ENCODE assay signal across 7 cellular contexts in the genomic region with DNA sequence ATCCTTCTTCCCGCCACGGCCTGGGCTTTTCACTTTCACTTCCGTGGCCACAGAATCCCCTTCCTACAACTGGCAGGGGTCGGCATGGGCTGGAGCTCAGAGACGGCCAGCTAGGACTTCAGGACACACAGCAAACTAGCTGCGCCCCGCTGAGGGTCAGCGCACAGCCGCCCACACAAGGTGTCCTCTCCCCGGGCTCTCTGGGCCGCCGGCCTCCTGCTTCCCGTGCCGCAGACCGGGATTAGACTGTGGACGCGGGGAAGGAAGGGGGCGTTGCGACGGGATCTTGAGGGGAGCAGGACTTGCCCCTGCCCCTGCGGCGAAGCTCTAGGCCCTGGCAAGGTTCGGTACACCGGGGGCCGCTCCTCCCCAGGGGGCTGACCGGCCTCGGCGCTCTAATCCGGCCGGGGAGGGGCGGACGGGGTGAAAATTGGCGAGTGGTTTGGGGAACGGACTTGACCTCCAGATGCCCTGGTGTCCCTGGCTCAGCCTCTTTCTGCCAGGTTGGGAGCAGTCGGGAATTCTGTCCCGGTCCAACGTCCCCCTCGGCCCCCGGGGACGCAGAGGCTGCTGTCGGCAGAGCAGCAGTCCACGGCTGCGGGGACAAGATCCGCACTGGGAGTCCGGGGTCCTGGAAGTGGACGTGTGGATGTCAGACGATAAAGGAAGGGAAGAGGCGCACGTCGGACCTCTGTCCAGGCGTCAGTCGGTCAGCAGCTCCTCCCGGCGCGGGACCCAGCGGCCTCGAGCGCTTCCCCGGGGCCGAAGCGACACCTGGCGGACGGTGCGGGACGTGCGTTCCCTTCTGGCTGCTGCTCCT. TPM values are rescaled to one million over a fixed set of nuclear protein-coding genes. Genes with fewer than 3 reads are reported as not detected.
A peak's percentile ranks its signal among the peaks of the same experiment; 100 is the strongest.
DNase-seq lines count a peak whose midpoint lies in the region; FAIRE-seq and TF ChIP-seq lines count a peak whose summit lies in the region.

No MANE protein-coding gene starts in this region.

- H3K4me3 ChIP-seq in HL-60 (replicated peaks; ENCODE audit: insufficient read depth, low read length) (peak overlapping the region; percentile 21), fibroblast of the aortic adventitia (ENCODE audit: low read depth, low read length) (no peak overlapping the region)

- H3K27me3 ChIP-seq in HL-60 (ENCODE audit: insufficient read depth, poor library complexity, severe bottlenecking) = peaks cover 67% of the 10 kb centered on the region

- no peak overlapping the region for H3K27ac ChIP-seq in HL-60 (replicated peaks)

- no peaks in the 10 kb centered on the region for H3K9me3 Mint-ChIP-seq in nephron progenitor cell

- H3K27me3 Mint-ChIP-seq in nephron progenitor cell (ENCODE audit: low read depth, poor library complexity) = peaks cover 54% of the 10 kb centered on the region

- DNase-seq in HL-60 (ENCODE audit: low read depth in 1 of 2, low spot score in 1 of 2) = peak; percentile 57 to 67
- DNase-seq in RCC 7860 (ENCODE audit: low spot score) = peak; percentile 27
- peak; percentile 67 for DNase-seq in activated T-helper 9 cell treated with anti-CD3 and anti-CD28 coated beads, Interleukin-2, amount 50 U/mL, for 16 hours (ENCODE audit: low read depth)
- DNase-seq in fibroblast of the aortic adventitia (ENCODE audit: low read depth) = peak; percentile 68
- peak; percentile 96 for DNase-seq in nephron progenitor cell
- DNase-seq in stimulated activated naive CD4-positive, alpha-beta T cell (lab: John Stamatoyannopoulos, UW) = peak; percentile 28 to 77 (median 63)

- H3K36me3 Mint-ChIP-seq in nephron progenitor cell (ENCODE audit: low read depth) = no peaks in the 10 kb centered on the region

- no peak for FAIRE-seq in RCC 7860 (lab: Jason Lieb, UNC)

- TF ChIP-seq CTCF in GM12872 (IDR thresholded peaks at IDR 0.05; ENCODE audit: insufficient read depth, low read depth, low read length) = peak; percentile 92
- peak; percentile 66 for TF ChIP-seq CTCF in HL-60 (IDR thresholded peaks at IDR 0.05; ENCODE audit: insufficient read depth, low read length)
- TF ChIP-seq CTCF in fibroblast of the aortic adventitia (IDR thresholded peaks at IDR 0.05; ENCODE audit: insufficient read depth, low read length) = peak; percentile 85
- peak; percentile 96 for TF ChIP-seq CTCF in nephron progenitor cell (IDR thresholded peaks at IDR 0.05)

- peak overlapping the region; percentile 97 for H3K4me3 Mint-ChIP-seq in nephron progenitor cell

- peaks cover 72% of the 10 kb centered on the region for H3K4me1 Mint-ChIP-seq in nephron progenitor cell

- no peak overlapping the region for H3K27ac Mint-ChIP-seq in nephron progenitor cell

RNA-seq across cellular contexts. Expression of a gene that starts 1.8 kb away (rescaled TPM):
- total RNA-seq in fibroblast of the aortic adventitia (ENCODE audit: low replicate concordance) = 1.3 TPM in 1 of 2 replicates, not detected in the other

RNA-seq across cellular contexts. Expression of a gene that starts 20.6 kb away (rescaled TPM):
- total RNA-seq in fibroblast of the aortic adventitia (ENCODE audit: low replicate concordance) = 9.2 and 9.6 TPM in 2 replicates

RNA-seq across cellular contexts. Expression of a gene that starts 29.0 kb away (rescaled TPM):
- total RNA-seq in fibroblast of the aortic adventitia (ENCODE audit: low replicate concordance) = 36.9 and 88.1 TPM in 2 replicates

RNA-seq across cellular contexts. Expression of a gene that starts 37.6 kb away (rescaled TPM):
- 0.09 and 0.74 TPM in 2 replicates for total RNA-seq in fibroblast of the aortic adventitia (ENCODE audit: low replicate concordance)

RNA-seq across cellular contexts. Expression of a gene that starts 46.3 kb away (rescaled TPM):
- 71.3 and 97.8 TPM in 2 replicates for total RNA-seq in fibroblast of the aortic adventitia (ENCODE audit: low replicate concordance)

Comparison
In these comparisons a context has a peak if more than half of its experiments do, and no peak if none do; other contexts are left out.
1. DNase-seq: peak in every context shown above with its lines; median percentile 96 in nephron progenitor cell; 68 in fibroblast of the aortic adventitia; 67 in activated T-helper 9 cell treated with anti-CD3 and anti-CD28 coated beads, Interleukin-2, amount 50 U/mL, for 16 hours; 63 in stimulated activated naive CD4-positive, alpha-beta T cell; 62 in HL-60; 27 in RCC 7860.